8 cellular contexts compared by ENCODE assay signal in the genomic region with DNA sequence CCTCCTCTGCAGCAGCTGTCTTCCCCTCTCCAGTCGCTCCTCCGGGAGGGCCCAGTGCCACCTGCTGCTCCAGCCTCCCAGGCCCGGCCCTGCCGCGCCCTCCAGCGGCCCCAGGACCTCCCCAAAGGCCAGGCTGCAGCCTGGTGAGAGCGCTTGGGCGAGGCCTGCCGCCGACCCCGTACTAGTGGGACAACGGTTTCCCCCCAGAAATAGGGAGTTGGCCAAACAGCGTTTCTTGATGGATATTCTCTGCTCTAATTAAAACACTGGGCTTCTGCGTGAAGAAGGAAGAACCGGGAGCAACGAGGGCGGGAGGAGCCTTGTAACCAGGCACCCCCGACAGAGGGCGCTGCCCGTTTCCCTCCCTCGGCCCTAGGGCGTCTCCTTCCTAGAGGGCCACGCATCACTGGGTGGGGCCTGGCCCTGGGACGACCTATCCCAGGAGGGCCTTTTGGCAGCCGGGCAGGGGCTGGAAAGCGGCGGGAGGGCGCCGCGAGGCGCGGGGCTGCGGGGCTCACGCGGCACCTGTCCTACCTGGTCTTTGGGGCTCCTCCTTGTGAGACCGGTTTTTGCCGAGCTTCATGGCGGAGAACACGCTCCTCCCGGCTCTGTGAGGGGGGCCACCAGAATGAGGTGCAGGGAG. TPM values are rescaled to one million over a fixed set of nuclear protein-coding genes. Genes with fewer than 3 reads are reported as not detected.
DNase-seq lines count a peak whose midpoint lies in the region; ATAC-seq and TF ChIP-seq lines count a peak whose summit lies in the region.

No MANE protein-coding gene starts in this region.

- no peaks in the 10 kb centered on the region for H3K36me3 ChIP-seq in Peyer's patch

- H3K36me3 Mint-ChIP-seq in IgD-negative memory B cell, result no peaks in the 10 kb centered on the region
- H3K36me3 Mint-ChIP-seq in activated T-helper 1 cell treated with anti-CD3 and anti-CD28 coated beads, Interleukin-12 subunit alpha, Interleukin-12 subunit beta, Interleukin-2, Interleukin-4 antibody, amounts not matched to agents 30 ng/mL and 10 ng/mL and 1 ng/mL, durations not matched to agents 14 hours and 24 hours and 36 hours (ENCODE audit: low read depth), result no peaks in the 10 kb centered on the region
- H3K36me3 Mint-ChIP-seq in nephron (ENCODE audit: low read depth), result no peaks in the 10 kb centered on the region

- H3K27ac ChIP-seq in Peyer's patch, result peak overlapping the region in 1 of 4 donors; percentile 20

- H3K27me3 Mint-ChIP-seq in IgD-negative memory B cell, result peaks cover 16% of the 10 kb centered on the region
- H3K27me3 Mint-ChIP-seq in activated T-helper 1 cell treated with anti-CD3 and anti-CD28 coated beads, Interleukin-12 subunit alpha, Interleukin-12 subunit beta, Interleukin-2, Interleukin-4 antibody, amounts not matched to agents 30 ng/mL and 10 ng/mL and 1 ng/mL, durations not matched to agents 14 hours and 24 hours and 36 hours (ENCODE audit: insufficient read depth), result peaks cover 5% of the 10 kb centered on the region
- H3K27me3 Mint-ChIP-seq in nephron (ENCODE audit: low read depth), result peaks cover 43% of the 10 kb centered on the region

- DNase-seq in GM13977 (ENCODE audit: low spot score) (peak; percentile 92), Peyer's patch (peak; percentile 47 to 85 (median 85)), fibroblast of villous mesenchyme (ENCODE audit: low read depth) (peak; percentile 51)
- DNase-seq in activated T-helper 1 cell treated with anti-CD3 and anti-CD28 coated beads, Interleukin-12 subunit alpha, Interleukin-12 subunit beta, Interleukin-2, Interleukin-4 antibody, amounts not matched to agents 30 ng/mL and 10 ng/mL and 1 ng/mL, durations not matched to agents 14 hours and 24 hours and 36 hours (ENCODE audit: low spot score), result peak; percentile 83
- DNase-seq in stimulated activated naive CD4-positive, alpha-beta T cell treated with Interleukin-2 at 50 U/mL for 16 hours (lab: John Stamatoyannopoulos, UW), result peak; percentile 74

- TF ChIP-seq CTCF in GM13977 (IDR thresholded peaks at IDR 0.05; ENCODE audit: extremely low read depth, insufficient read depth, missing control alignments), result peak; percentile 82
- TF ChIP-seq CTCF in Peyer's patch (IDR thresholded peaks at IDR 0.05), result peak; percentile 25 to 81 (median 68)
- TF ChIP-seq CTCF in fibroblast of villous mesenchyme (IDR thresholded peaks at IDR 0.05; ENCODE audit: insufficient read depth, low read depth, low read length), result peak; percentile 85
- TF ChIP-seq CTCF in nephron (IDR thresholded peaks at IDR 0.05; ENCODE audit: unreplicated experiment in 3 of 3), result peak; percentile 78 to 97 (median 86)

- H3K27me3 ChIP-seq in Peyer's patch, result no peaks in the 10 kb centered on the region

- no peaks in the 10 kb centered on the region for H3K9me3 Mint-ChIP-seq in IgD-negative memory B cell
- no peaks in the 10 kb centered on the region for H3K9me3 Mint-ChIP-seq in activated T-helper 1 cell treated with anti-CD3 and anti-CD28 coated beads, Interleukin-12 subunit alpha, Interleukin-12 subunit beta, Interleukin-2, Interleukin-4 antibody, amounts not matched to agents 30 ng/mL and 10 ng/mL and 1 ng/mL, durations not matched to agents 14 hours and 24 hours and 36 hours
- no peaks in the 10 kb centered on the region for H3K9me3 Mint-ChIP-seq in nephron

- H3K9me3 ChIP-seq in Peyer's patch, result no peaks in the 10 kb centered on the region

- H3K4me1 Mint-ChIP-seq in IgD-negative memory B cell (peaks cover 0 to 4% (median 2%) of the 10 kb centered on the region in 3 donors), nephron (no peaks in the 10 kb centered on the region)
- H3K4me1 Mint-ChIP-seq in activated T-helper 1 cell treated with anti-CD3 and anti-CD28 coated beads, Interleukin-12 subunit alpha, Interleukin-12 subunit beta, Interleukin-2, Interleukin-4 antibody, amounts not matched to agents 30 ng/mL and 10 ng/mL and 1 ng/mL, durations not matched to agents 14 hours and 24 hours and 36 hours (ENCODE audit: low read depth), result peaks cover 7% of the 10 kb centered on the region

- ATAC-seq in HG02840 (IDR thresholded peaks at IDR 0.05; ENCODE audit: low FRiP score, unreplicated experiment), result no peak

- H3K4me3 Mint-ChIP-seq in IgD-negative memory B cell (peak overlapping the region in 3 of 4 donors; percentile 73 to 88 (median 76)), nephron (peak overlapping the region; percentile 49 to 75 (median 66))
- peak overlapping the region; percentile 79 for H3K4me3 Mint-ChIP-seq in activated T-helper 1 cell treated with anti-CD3 and anti-CD28 coated beads, Interleukin-12 subunit alpha, Interleukin-12 subunit beta, Interleukin-2, Interleukin-4 antibody, amounts not matched to agents 30 ng/mL and 10 ng/mL and 1 ng/mL, durations not matched to agents 14 hours and 24 hours and 36 hours

- H3K4me3 ChIP-seq in Peyer's patch (peak overlapping the region; percentile 34 to 48 (median 46)), fibroblast of villous mesenchyme (ENCODE audit: low read depth, low read length) (peak overlapping the region; percentile 57)

- H3K27ac Mint-ChIP-seq in IgD-negative memory B cell, result no peak overlapping the region
- H3K27ac Mint-ChIP-seq in activated T-helper 1 cell treated with anti-CD3 and anti-CD28 coated beads, Interleukin-12 subunit alpha, Interleukin-12 subunit beta, Interleukin-2, Interleukin-4 antibody, amounts not matched to agents 30 ng/mL and 10 ng/mL and 1 ng/mL, durations not matched to agents 14 hours and 24 hours and 36 hours, result peak overlapping the region; percentile 51
- peak overlapping the region in 1 of 3 experiments; percentile 83 for H3K27ac Mint-ChIP-seq in nephron

- no peak for TF ChIP-seq POLR2A in Peyer's patch (IDR thresholded peaks at IDR 0.05)

- in situ Hi-C loops in GM13977 (cut with MboI; ENCODE audit: low pct_unique_long_range_greater_than_20kb, low sequenced_read_pairs, unreplicated experiment), result no loop called here

- intact Hi-C loops in activated T-helper 1 cell treated with anti-CD3 and anti-CD28 coated beads, Interleukin-12 subunit alpha, Interleukin-12 subunit beta, Interleukin-2, Interleukin-4 antibody, amounts not matched to agents 30 ng/mL and 10 ng/mL and 1 ng/mL, durations not matched to agents 14 hours and 24 hours and 36 hours (cut with micrococcal nuclease), result loop anchor here (1.0 kb wide), 3 partner anchors 74 to 242 kb away; a partner anchor contains a TSS

- peaks cover 0 to 5% (median 1%) of the 10 kb centered on the region in 4 donors for H3K4me1 ChIP-seq in Peyer's patch

RNA-seq across cellular contexts. Expression of a gene that starts 25.4 kb away (rescaled TPM):
- not detected for polyA plus RNA-seq in IgD-negative memory B cell
- total RNA-seq in Peyer's patch (under 1 TPM in 2 of 4 donors, not detected in 2; 0.66 to 0.83 TPM), fibroblast of villous mesenchyme (under 0.01 TPM in 2 replicates)
- 5.9 and 6.9 TPM in 2 replicates for total RNA-seq in activated T-helper 1 cell treated with anti-CD3 and anti-CD28 coated beads, Interleukin-12 subunit alpha, Interleukin-12 subunit beta, Interleukin-2, Interleukin-4 antibody, amounts not matched to agents 30 ng/mL and 10 ng/mL and 1 ng/mL, durations not matched to agents 14 hours and 24 hours and 36 hours
